17 cellular contexts compared by ENCODE assay signal in genomic region chr19:3454656-3455392, GRCh38. TPM values are rescaled to one million over a fixed set of nuclear protein-coding genes. Genes with fewer than 3 reads are reported as not detected.
DNase-seq lines count a peak whose midpoint lies in the region; ATAC-seq and TF ChIP-seq lines count a peak whose summit lies in the region.
"Had no signal": no experiment of that assay in that cellular context is flagged by ENCODE, and none has a peak within 500 bp of the region (broad histone marks: within the 10 kb centered on the region; RNA-seq: fewer than 3 reads in every experiment).

No MANE protein-coding gene starts in this region.

- DNase-seq in ascending aorta (ENCODE audit: low spot score in 2 of 2) (no peak), gastrocnemius medialis (no peak), NCI-H2171 treated with DMSO at 0.1 percent for 48 hours (lab: John Stamatoyannopoulos, UW) (no peak)
- no peak for DNase-seq in activated naive CD4-positive, alpha-beta T cell (lab: John Stamatoyannopoulos, UW)
- DNase-seq: CD8-positive, alpha-beta T cell; DND-41; GDM1; KG1; NCI-H1092; NCI-H1694; NCI-H2107; NCI-H774; PC-9 had no signal

- TF ChIP-seq POLR2A in gastrocnemius medialis (IDR thresholded peaks at IDR 0.05): no peak

- ATAC-seq in gastrocnemius medialis: no peak
- ATAC-seq in HG03571 (IDR thresholded peaks at IDR 0.05; ENCODE audit: unreplicated experiment): no peak
- ATAC-seq: CD8-positive, alpha-beta T cell; GM23338 had no signal

- H3K4me3 ChIP-seq in HEK293 (ENCODE audit: low read depth, low read length) (no peak overlapping the region), ascending aorta (no peak overlapping the region), gastrocnemius medialis (no peak overlapping the region)
- H3K4me3 ChIP-seq: GM23338, PC-9 had no signal

- H3K4me1 ChIP-seq in HEK293 (ENCODE audit: control insufficient read depth, insufficient read depth, low read length) (peaks cover 8% of the 10 kb centered on the region), ascending aorta (peaks cover 25 to 50% of the 10 kb centered on the region in 2 donors), gastrocnemius medialis (peaks cover 23 to 32% of the 10 kb centered on the region in 2 donors)

- CTCF ChIA-PET in HEK293 (lab: Yijun Ruan, JAX): interaction anchor here (2.3 kb wide), 1 partner anchor 18 kb away, joined by 8 read pairs; no protein-coding TSS in a partner anchor

- peaks cover 0 to 34% of the 10 kb centered on the region in 2 experiments; a peak in 2 of 3 replicates for H3K36me3 ChIP-seq in HEK293 (ENCODE audit: control insufficient read depth in 2 of 2, insufficient read depth in 1 of 2, low read length in 2 of 2)
- peaks cover 53 to 59% of the 10 kb centered on the region in 2 donors for H3K36me3 ChIP-seq in ascending aorta
- peaks cover 0 to 52% of the 10 kb centered on the region in 2 donors for H3K36me3 ChIP-seq in gastrocnemius medialis

- H3K27ac ChIP-seq in HEK293 (ENCODE audit: extremely low read depth, low read depth, low read length) (no peak overlapping the region), ascending aorta (peak overlapping the region; percentile 96 to 99), gastrocnemius medialis (peak overlapping the region; percentile 88 to 91 (median 89))
- H3K27ac ChIP-seq: PC-9 had no signal

- H3K9me3 ChIP-seq in HEK293 (ENCODE audit: control insufficient read depth, insufficient read depth, low read depth, low read length): no peaks in the 10 kb centered on the region
- no peaks in the 10 kb centered on the region for H3K9me3 ChIP-seq in ascending aorta
- H3K9me3 ChIP-seq in gastrocnemius medialis: no peaks in the 10 kb centered on the region

- in situ Hi-C loops in gastrocnemius medialis (cut with MboI; ENCODE audit: low sequenced_read_pairs in 4 of 4): no loop called here

- POLR2A ChIA-PET in HEK293 (lab: Yijun Ruan, JAX): no interaction called here

- H3K27me3 ChIP-seq in ascending aorta (no peaks in the 10 kb centered on the region), gastrocnemius medialis (no peaks in the 10 kb centered on the region)

- no peak for TF ChIP-seq CTCF in HEK293 (tag by site-specific recombination; IDR thresholded peaks at IDR 0.05)
- TF ChIP-seq CTCF in ascending aorta (IDR thresholded peaks at IDR 0.05): no peak
- TF ChIP-seq CTCF in gastrocnemius medialis (IDR thresholded peaks at IDR 0.05 in 4 of 5, conservative IDR thresholded peaks at IDR 0.05 in 1 of 5): no peak

- intact Hi-C loops in ascending aorta (cut with DNase I): loop anchor here (5.0 to 10.0 kb wide), 3 partner anchors 88 to 1290 kb away; partner anchors contain the start of genes DOT1L, NFIC and TBXA2R
- intact Hi-C loops in gastrocnemius medialis (cut with DNase I; ENCODE audit: low total_unique reads): loop anchor here (5.0 kb wide), 1 partner anchor 93 kb away; no protein-coding TSS in a partner anchor

TF ChIP-seq in HEK293, 187 proteins besides CTCF, POLR2A, EP300 and RAD21:
- TF ChIP-seq ZNF768 (tag by site-specific recombination; IDR thresholded peaks at IDR 0.05): peak; percentile 66; the same call in 1 of the 2 replicates
- no peak for TF ChIP-seq ZBTB8A (tag by site-specific recombination; IDR thresholded peaks at IDR 0.05)

RNA-seq across cellular contexts. Expression of gene SMIM24, which starts 25.5 kb away (rescaled TPM):
- total RNA-seq in ascending aorta (not detected), gastrocnemius medialis (not detected)
- total RNA-seq: M059J, PC-9 had no signal

RNA-seq across cellular contexts. Expression of gene SMIM44, which starts 28.4 kb away (rescaled TPM):
- not detected for total RNA-seq in ascending aorta
- not detected for total RNA-seq in gastrocnemius medialis
- total RNA-seq: CD8-positive, alpha-beta T cell; GM23338; M059J; PC-9 had no signal

RNA-seq across cellular contexts. Expression of gene DOHH, which starts 45.6 kb away (rescaled TPM):
- total RNA-seq in ascending aorta (40.9 TPM), gastrocnemius medialis (10 to 100 TPM; 15.3 to 59.5 (median 42.8) TPM)

RNA-seq across cellular contexts. Expression of gene FZR1, which starts 51.3 kb away (rescaled TPM):
- total RNA-seq in ascending aorta (56.8 TPM), gastrocnemius medialis (10 to 100 TPM; 15.9 to 32.0 (median 21.0) TPM)
